1 cellular context compared by ENCODE assay signal in genomic region chr22:44701824-44702478, GRCh38.
TF ChIP-seq lines count a peak whose summit lies in the region.

PRR5 (plus strand) TSS chr22:44702204; CDS start chr22:44702475, 271 bp downstream.

TF ChIP-seq in HepG2, 621 proteins besides CTCF, POLR2A, EP300 and RAD21 (continued from another document and continues in another):
- TF ChIP-seq ZNF800 (CRISPR knock-in tag; IDR thresholded peaks at IDR 0.05) (no peak), ZNF784 (CRISPR knock-in tag; IDR thresholded peaks at IDR 0.05; ENCODE audit: borderline replicate concordance) (no peak), ZNF616 (CRISPR knock-in tag; IDR thresholded peaks at IDR 0.05; ENCODE audit: low read depth) (no peak), NKX3-1 (CRISPR knock-in tag; IDR thresholded peaks at IDR 0.05) (no peak), NFIC (IDR thresholded peaks at IDR 0.05; ENCODE audit: low read length) (no peak), ZNF552 (CRISPR knock-in tag; IDR thresholded peaks at IDR 0.05; ENCODE audit: borderline replicate concordance) (no peak), ZNF432 (CRISPR knock-in tag; IDR thresholded peaks at IDR 0.05; ENCODE audit: borderline replicate concordance) (no peak), ZFX (CRISPR knock-in tag; IDR thresholded peaks at IDR 0.05; ENCODE audit: low read depth) (no peak; the same call in 1 of the 2 replicates), ARID3A (IDR thresholded peaks at IDR 0.05; ENCODE audit: low read depth, low read length) (no peak), ZNF550 (CRISPR knock-in tag; IDR thresholded peaks at IDR 0.05; ENCODE audit: borderline replicate concordance) (no peak), ZNF326 (CRISPR knock-in tag; IDR thresholded peaks at IDR 0.05; ENCODE audit: borderline replicate concordance) (no peak), JUNB (CRISPR knock-in tag; IDR thresholded peaks at IDR 0.05; ENCODE audit: borderline replicate concordance) (no peak), ATF4 (CRISPR knock-in tag; IDR thresholded peaks at IDR 0.05) (no peak), NRL (CRISPR knock-in tag; IDR thresholded peaks at IDR 0.05; ENCODE audit: borderline replicate concordance) (no peak; the same call in 1 of the 2 replicates), BATF2 (CRISPR knock-in tag; IDR thresholded peaks at IDR 0.05) (no peak), ZNF576 (CRISPR knock-in tag; IDR thresholded peaks at IDR 0.05) (no peak), ZNF547 (CRISPR knock-in tag; IDR thresholded peaks at IDR 0.05) (no peak), ZKSCAN1 (IDR thresholded peaks at IDR 0.05; ENCODE audit: low read length) (no peak), MLX (CRISPR knock-in tag; IDR thresholded peaks at IDR 0.05) (peak; percentile 8; the same call in 1 of the 2 replicates), NCOA1 (CRISPR knock-in tag; IDR thresholded peaks at IDR 0.05) (no peak), ATF2 (CRISPR knock-in tag; IDR thresholded peaks at IDR 0.05) (no peak), FOXC1 (CRISPR knock-in tag; IDR thresholded peaks at IDR 0.05; ENCODE audit: borderline replicate concordance) (no peak), ZUFSP (CRISPR knock-in tag; IDR thresholded peaks at IDR 0.05; ENCODE audit: borderline replicate concordance) (no peak), NR2F6 (IDR thresholded peaks at IDR 0.05) (no peak), NR2F6 (CRISPR knock-in tag; IDR thresholded peaks at IDR 0.05) (0 out of 2 replicates have a peak, but pooled peaks have one; percentile 15), HDAC6 (IDR thresholded peaks at IDR 0.05; ENCODE audit: low read depth, low read length) (no peak), SMYD3 (CRISPR knock-in tag; IDR thresholded peaks at IDR 0.05) (no peak), ARNTL (CRISPR knock-in tag; IDR thresholded peaks at IDR 0.05) (no peak), ZNF737 (CRISPR knock-in tag; IDR thresholded peaks at IDR 0.05; ENCODE audit: borderline replicate concordance) (no peak), NFE2L2 (IDR thresholded peaks at IDR 0.05; ENCODE audit: low read length) (no peak), NFRKB (IDR thresholded peaks at IDR 0.05) (no peak), ZNF280B (CRISPR knock-in tag; IDR thresholded peaks at IDR 0.05; ENCODE audit: borderline replicate concordance) (no peak; the same call in 1 of the 2 replicates), STAT6 (CRISPR knock-in tag; IDR thresholded peaks at IDR 0.05; ENCODE audit: borderline replicate concordance) (no peak), GMEB2 (CRISPR knock-in tag; IDR thresholded peaks at IDR 0.05; ENCODE audit: low read depth) (no peak), SMAD1 (CRISPR knock-in tag; IDR thresholded peaks at IDR 0.05; ENCODE audit: borderline replicate concordance, low read depth) (no peak), ZSCAN31 (CRISPR knock-in tag; IDR thresholded peaks at IDR 0.05; ENCODE audit: low read depth) (no peak), SYNCRIP (IDR thresholded peaks at IDR 0.05; ENCODE audit: insufficient read depth, low read depth, low read length) (no peak), FOSL2 (CRISPR knock-in tag; IDR thresholded peaks at IDR 0.05) (no peak), REL (CRISPR knock-in tag; conservative IDR thresholded peaks at IDR 0.05) (no peak), WIZ (CRISPR knock-in tag; IDR thresholded peaks at IDR 0.05) (no peak), BRF2 (CRISPR knock-in tag; IDR thresholded peaks at IDR 0.05) (no peak), ZNF274 (CRISPR knock-in tag; IDR thresholded peaks at IDR 0.05) (0 out of 2 replicates have a peak, but pooled peaks have one; percentile 23), ZNF570 (CRISPR knock-in tag; IDR thresholded peaks at IDR 0.05; ENCODE audit: borderline replicate concordance) (no peak), ZNF724P (CRISPR knock-in tag; IDR thresholded peaks at IDR 0.05; ENCODE audit: borderline replicate concordance) (0 out of 2 replicates have a peak, but pooled peaks have one; percentile 12), KDM1A (CRISPR knock-in tag; IDR thresholded peaks at IDR 0.05) (no peak), CHD4 (IDR thresholded peaks at IDR 0.05; ENCODE audit: borderline replicate concordance, low read length) (no peak)
